In the genomic region with DNA sequence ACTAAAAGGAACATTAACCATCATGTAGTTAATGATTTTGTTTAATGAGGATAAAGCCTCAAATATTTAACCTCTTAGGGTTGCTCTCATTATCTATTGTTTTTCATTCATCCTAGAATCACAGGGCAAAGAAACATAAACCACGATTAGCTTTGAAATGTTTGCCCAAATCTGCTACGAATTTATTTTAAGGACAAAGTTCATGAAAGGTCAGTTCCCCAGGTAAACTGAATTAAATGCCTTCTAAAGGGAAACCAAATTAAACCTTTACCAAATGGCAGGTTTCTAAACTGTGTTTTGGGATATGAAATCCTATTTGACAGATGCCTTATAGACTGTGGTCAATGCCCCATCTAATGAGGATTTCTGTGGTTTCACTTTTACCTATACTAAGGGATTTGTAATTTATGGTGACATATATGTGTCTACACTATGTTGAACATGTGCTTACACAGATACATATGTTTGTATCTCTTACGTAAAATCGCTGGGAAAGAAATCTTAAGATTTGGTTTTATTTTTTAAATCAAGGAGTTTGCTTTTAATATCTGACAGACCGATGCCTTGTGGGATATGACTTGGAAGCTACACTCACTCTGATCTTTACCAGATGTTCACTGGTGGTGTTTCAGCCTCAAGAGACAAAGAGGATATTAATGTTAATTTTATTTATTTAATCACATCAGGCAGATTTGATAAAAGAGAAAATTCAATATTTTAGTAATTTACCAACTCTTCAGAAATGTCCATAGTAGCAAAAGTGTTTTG, we compare ENCODE assay signal across 18 cellular contexts.
A peak's percentile ranks its signal among the peaks of the same experiment; 100 is the strongest.
DNase-seq lines count a peak whose midpoint lies in the region; ATAC-seq and TF ChIP-seq lines count a peak whose summit lies in the region.
"Had no signal": no experiment of that assay in that cellular context is flagged by ENCODE, and none has a peak within 500 bp of the region (broad histone marks: within the 10 kb centered on the region; RNA-seq: fewer than 3 reads in every experiment).

No MANE protein-coding gene starts in this region.

- no peaks in the 10 kb centered on the region for H3K27me3 ChIP-seq in left lung
- H3K27me3 ChIP-seq: neural progenitor cell, testis had no signal

- H3K27me3 Mint-ChIP-seq in Calu3 (ENCODE audit: unreplicated experiment) (no peaks in the 10 kb centered on the region), progenitor cell of endocrine pancreas (no peaks in the 10 kb centered on the region)

- no peak overlapping the region for H3K27ac ChIP-seq in left lung
- H3K27ac ChIP-seq: neural progenitor cell, VCaP had no signal

- ATAC-seq in left lung (no peak), HG03025 (IDR thresholded peaks at IDR 0.05; ENCODE audit: low FRiP score, unreplicated experiment) (no peak)
- ATAC-seq: activated CD8-positive, alpha-beta T cell treated with anti-CD3 and anti-CD28 coated beads, Interleukin-2, amount 10 ng/mL, durations not matched to agents 7 days and 5 days; K562 had no signal

- H3K27ac Mint-ChIP-seq in Calu3 (ENCODE audit: unreplicated experiment) (no peak overlapping the region), progenitor cell of endocrine pancreas (peak overlapping the region; percentile 70)
- H3K27ac Mint-ChIP-seq: activated CD8-positive, alpha-beta T cell treated with anti-CD3 and anti-CD28 coated beads, Interleukin-2, amount 10 ng/mL, durations not matched to agents 7 days and 5 days; immature natural killer cell; mesothelial cell of epicardium; neural progenitor cell had no signal

- no TSS peak for BruUV-seq in Calu3 (replicated peaks; lab: Mats Ljungman, UMichigan)

- H3K4me1 Mint-ChIP-seq in Calu3 (ENCODE audit: low read depth, unreplicated experiment) = peaks cover 52% of the 10 kb centered on the region
- H3K4me1 Mint-ChIP-seq in progenitor cell of endocrine pancreas (ENCODE audit: low read depth) = peaks cover 59% of the 10 kb centered on the region
- H3K4me1 Mint-ChIP-seq: immature natural killer cell had no signal

- peaks cover 4% of the 10 kb centered on the region for H3K36me3 Mint-ChIP-seq in Calu3 (ENCODE audit: insufficient read depth, unreplicated experiment)
- H3K36me3 Mint-ChIP-seq in progenitor cell of endocrine pancreas (ENCODE audit: insufficient read depth) = peaks cover 6% of the 10 kb centered on the region
- H3K36me3 Mint-ChIP-seq: immature natural killer cell, mesothelial cell of epicardium had no signal

- TF ChIP-seq CTCF in Calu3 (IDR thresholded peaks at IDR 0.05; ENCODE audit: unreplicated experiment) (no peak), fibroblast of mammary gland (conservative IDR thresholded peaks at IDR 0.05; ENCODE audit: control insufficient read depth, insufficient read depth, low read depth, low read length) (no peak), progenitor cell of endocrine pancreas (IDR thresholded peaks at IDR 0.05; ENCODE audit: unreplicated experiment) (no peak), left lung (IDR thresholded peaks at IDR 0.05) (no peak)

- DNase-seq in Calu3 = no peak
- DNase-seq in NCI-H69 (lab: John Stamatoyannopoulos, UW) = peak; percentile 75
- DNase-seq in fibroblast of mammary gland (ENCODE audit: low read depth) = peak; percentile 65
- DNase-seq in progenitor cell of endocrine pancreas (ENCODE audit: low spot score, unreplicated experiment) = no peak
- no peak for DNase-seq in left lung
- no peak for DNase-seq in NCI-H2081 treated with DMSO at 0.1 percent for 48 hours (lab: John Stamatoyannopoulos, UW)
- DNase-seq in stimulated activated CD4-positive, alpha-beta T cell treated with anti-CD3 and anti-CD28 coated beads, Interleukin-2, amount 100 ng/mL, for 24 hours = no peak
- DNase-seq: activated CD8-positive, alpha-beta T cell treated with anti-CD3 and anti-CD28 coated beads, Interleukin-2, amount 10 ng/mL, durations not matched to agents 7 days and 5 days; caudate nucleus; DMS53; effector CD8-positive, alpha-beta T cell; immature natural killer cell; testis had no signal

- CTCF ChIA-PET in Calu3 (lab: Charles Lee) = no interaction called here

- H3K9me3 Mint-ChIP-seq in Calu3 (ENCODE audit: low read depth, unreplicated experiment) (no peaks in the 10 kb centered on the region), progenitor cell of endocrine pancreas (ENCODE audit: low read depth) (no peaks in the 10 kb centered on the region)
- H3K9me3 Mint-ChIP-seq: immature natural killer cell, mesothelial cell of epicardium had no signal

- no peaks in the 10 kb centered on the region for H3K36me3 ChIP-seq in left lung
- H3K36me3 ChIP-seq: neural progenitor cell had no signal

- intact Hi-C loops in Calu3 (cut with micrococcal nuclease; ENCODE audit: unreplicated experiment) = no loop called here
- intact Hi-C loops in left lung (cut with DNase I) = no loop called here

- peak overlapping the region; percentile 19 for H3K4me3 Mint-ChIP-seq in Calu3 (ENCODE audit: low read depth, unreplicated experiment)
- H3K4me3 Mint-ChIP-seq in progenitor cell of endocrine pancreas (ENCODE audit: low read depth) = no peak overlapping the region
- H3K4me3 Mint-ChIP-seq: activated CD8-positive, alpha-beta T cell treated with anti-CD3 and anti-CD28 coated beads, Interleukin-2, amount 10 ng/mL, durations not matched to agents 7 days and 5 days; immature natural killer cell; mesothelial cell of epicardium; neural progenitor cell had no signal

- H3K9me3 ChIP-seq in left lung = no peaks in the 10 kb centered on the region
- H3K9me3 ChIP-seq: testis had no signal

- no peak overlapping the region for H3K4me3 ChIP-seq in fibroblast of mammary gland (ENCODE audit: control insufficient read depth, low read depth, low read length)
- no peak overlapping the region for H3K4me3 ChIP-seq in left lung
- H3K4me3 ChIP-seq: K562, neural progenitor cell, testis had no signal

- H3K4me1 ChIP-seq in left lung = peaks cover 3 to 5% of the 10 kb centered on the region in 2 donors

Comparison
In these comparisons a context has a peak if more than half of its experiments do, and no peak if none do; other contexts are left out.
1. DNase-seq: peak in NCI-H69 (single experiment) and fibroblast of mammary gland (single experiment); none in Calu3 (single experiment), progenitor cell of endocrine pancreas (single experiment), left lung (0 of 2), NCI-H2081 treated with DMSO at 0.1 percent for 48 hours (single experiment) and stimulated activated CD4-positive, alpha-beta T cell treated with anti-CD3 and anti-CD28 coated beads, Interleukin-2, amount 100 ng/mL, for 24 hours (0 of 2).